27 cellular contexts compared by ENCODE assay signal in genomic region chr10:80946957-80947722, GRCh38.
"Had no signal": no experiment of that assay in that cellular context is flagged by ENCODE, and none has a peak within 500 bp of the region (broad histone marks: within the 10 kb centered on the region; RNA-seq: fewer than 3 reads in every experiment).

No MANE protein-coding gene starts in this region.

- FAIRE-seq: TTC549 had no signal

- H3K27ac ChIP-seq: SK-N-MC had no signal

- DNase-seq: activated CD4-positive, alpha-beta memory T cell treated with anti-CD3 and anti-CD28 coated beads for 36 hours; activated CD4-positive, alpha-beta T cell treated with anti-CD3 and anti-CD28 coated beads, Interleukin-2, amount 10 ng/mL, durations not matched to agents 7 days and 5 days; activated CD4-positive, CD25-positive, alpha-beta regulatory T cell; activated CD8-positive, alpha-beta memory T cell treated with anti-CD3 and anti-CD28 coated beads for 24 hours; activated gamma-delta T cell; activated naive CD4-positive, alpha-beta T cell treated with anti-CD3 and anti-CD28 coated beads for 36 hours; activated T-cell treated with anti-CD3 and anti-CD28 coated beads, Interleukin-2, amount 50 U/mL, for 4 hours; anterior cingulate cortex; caudate nucleus; NCI-H1048; NCI-H1417; NCI-H1694; NCI-H2029; NCI-H345; NCI-H510A; NCI-H526 treated with DMSO at 0.1 percent for 48 hours; NCI-H82; NK-92 treated with Interleukin-12 subunit alpha and Interleukin-12 subunit beta, amount 100 ng/mL, for 24 hours; OCI-M1; RPMI8226; T-cell; T-helper 2 cell; T1000 had no signal

- ATAC-seq: activated T-cell treated with anti-CD3 and anti-CD28 coated beads, Interleukin-2, amount 50 U/mL, for 4 hours; Panc1; Right ventricle myocardium inferior; T-cell had no signal

- H3K4me3 ChIP-seq: SK-N-MC had no signal
